Comparison of ENCODE assay signal across 1 cellular context in genomic region chr2:24489465-24489864, GRCh38.
TF ChIP-seq lines count a peak whose summit lies in the region.

No MANE protein-coding gene starts in this region.

TF ChIP-seq in SK-N-SH, 30 proteins besides CTCF, POLR2A, EP300 and RAD21 (continued from another document):
- no peak for TF ChIP-seq IRF3 (IDR thresholded peaks at IDR 0.05; ENCODE audit: low read depth, low read length)
- no peak for TF ChIP-seq SIN3A (IDR thresholded peaks at IDR 0.05; ENCODE audit: borderline replicate concordance, low read depth, low read length)
- no peak for TF ChIP-seq SMC3 (IDR thresholded peaks at IDR 0.05; ENCODE audit: low read depth, low read length)
